8 cellular contexts compared by ENCODE assay signal in the genomic region with DNA sequence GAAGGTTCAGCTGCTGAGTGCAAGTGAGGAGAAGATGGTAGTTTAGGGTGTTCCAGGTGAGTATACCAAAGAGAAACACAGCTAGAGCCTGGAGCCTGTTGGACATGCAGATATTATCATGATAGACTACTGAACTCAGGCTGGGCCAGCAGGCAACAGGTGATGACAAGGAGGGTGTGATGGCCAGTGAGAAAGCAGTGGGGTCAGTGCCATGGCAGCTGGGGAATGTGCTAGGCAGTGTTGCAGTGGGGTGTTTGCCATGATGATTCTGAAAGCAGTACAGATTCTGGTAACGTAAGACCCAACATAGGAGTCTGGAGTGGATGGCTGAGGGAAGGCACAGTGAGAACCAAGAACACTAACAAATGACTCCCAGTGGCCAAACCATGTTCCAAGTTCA. TPM values are rescaled to one million over a fixed set of nuclear protein-coding genes. Genes with fewer than 3 reads are reported as not detected.
"Had no signal": no experiment of that assay in that cellular context is flagged by ENCODE, and none has a peak within 500 bp of the region (broad histone marks: within the 10 kb centered on the region; RNA-seq: fewer than 3 reads in every experiment).

No MANE protein-coding gene starts in this region.

- H3K4me3 ChIP-seq: GM23338 had no signal

- H3K9me3 Mint-ChIP-seq: GM23338 had no signal

- H2AFZ ChIP-seq: GM23338 had no signal

- H3K27ac Mint-ChIP-seq: GM23338, H9, IgD-negative memory B cell had no signal

- H3K4me3 Mint-ChIP-seq: GM23338, H9, IgD-negative memory B cell had no signal

- H3K27ac ChIP-seq: HL-60 had no signal

- H3K4me1 Mint-ChIP-seq: GM23338, H9 had no signal

- ATAC-seq: GM23338, HepG2 had no signal

- H3K4me2 ChIP-seq: GM23338 had no signal

- DNase-seq: H9, HCEC 1CT, KBM-7 had no signal

- H3K36me3 Mint-ChIP-seq: IgD-negative memory B cell had no signal

RNA-seq across cellular contexts. Expression of gene SHISA6, which starts 57.4 kb away (rescaled TPM):
- total RNA-seq: HepG2, HT1080 had no signal
- polyA plus RNA-seq: GM23338, HepG2, IgD-negative memory B cell had no signal
